1 cellular context compared by ENCODE assay signal in genomic region chr19:14061081-14061749, GRCh38.
TF ChIP-seq lines count a peak whose summit lies in the region.

No MANE protein-coding gene starts in this region.

TF ChIP-seq in HepG2, 621 proteins besides CTCF, POLR2A, EP300 and RAD21 (continues in another document):
- TF ChIP-seq NCOR1 (IDR thresholded peaks at IDR 0.05; ENCODE audit: borderline replicate concordance, low read length) = peak; percentile 80; the same call in 1 of the 2 replicates
- TF ChIP-seq HDAC1 (CRISPR knock-in tag; IDR thresholded peaks at IDR 0.05) = peak; percentile 16; the same call in 1 of the 2 replicates
- TF ChIP-seq ZBTB3 (CRISPR knock-in tag; IDR thresholded peaks at IDR 0.05; ENCODE audit: borderline replicate concordance, low read depth) = no peak
- no peak; the same call in 1 of the 2 replicates for TF ChIP-seq PHF8 (CRISPR knock-in tag; IDR thresholded peaks at IDR 0.05)
- TF ChIP-seq CBX5 (CRISPR knock-in tag; IDR thresholded peaks at IDR 0.05; ENCODE audit: borderline replicate concordance) = 0 out of 2 replicates have a peak, but pooled peaks have one; percentile 48
- peak; percentile 92 for TF ChIP-seq PAXIP1 (CRISPR knock-in tag; conservative IDR thresholded peaks at IDR 0.05)
- no peak for TF ChIP-seq SOX6 (IDR thresholded peaks at IDR 0.05)
- TF ChIP-seq SOX6 (CRISPR knock-in tag; IDR thresholded peaks at IDR 0.05) = 0 out of 2 replicates have a peak, but pooled peaks have one; percentile 40
- TF ChIP-seq ZBTB25 (CRISPR knock-in tag; IDR thresholded peaks at IDR 0.05) = peak; percentile 28; the same call in 1 of the 2 replicates
- TF ChIP-seq REL (CRISPR knock-in tag; conservative IDR thresholded peaks at IDR 0.05) = no peak
- peak; percentile 48; the same call in 1 of the 2 replicates for TF ChIP-seq ZBTB7A (CRISPR knock-in tag; IDR thresholded peaks at IDR 0.05)
- TF ChIP-seq TOE1 (CRISPR knock-in tag; IDR thresholded peaks at IDR 0.05) = no peak
- TF ChIP-seq GATAD2A (CRISPR knock-in tag; IDR thresholded peaks at IDR 0.05) = peak; percentile 78
- TF ChIP-seq CCDC6 (CRISPR knock-in tag; IDR thresholded peaks at IDR 0.05) = no peak
- peak; percentile 44; the same call in 1 of the 2 replicates for TF ChIP-seq ZBED4 (CRISPR knock-in tag; IDR thresholded peaks at IDR 0.05; ENCODE audit: borderline replicate concordance)
- no peak for TF ChIP-seq ARNT (IDR thresholded peaks at IDR 0.05)
- no peak for TF ChIP-seq SOX13 (IDR thresholded peaks at IDR 0.05)
- TF ChIP-seq SOX13 (CRISPR knock-in tag; conservative IDR thresholded peaks at IDR 0.05 in 1 of 2, IDR thresholded peaks at IDR 0.05 in 1 of 2) = peak in 1 of 2 experiments; percentile 58; a peak in 2 of 4 replicates
- peak; percentile 80; the same call in 1 of the 2 replicates for TF ChIP-seq ZNF281 (CRISPR knock-in tag; IDR thresholded peaks at IDR 0.05; ENCODE audit: borderline replicate concordance)
- no peak for TF ChIP-seq ZNF513 (CRISPR knock-in tag; conservative IDR thresholded peaks at IDR 0.05)
- peak; percentile 81; the same call in 1 of the 2 replicates for TF ChIP-seq ESRRA (CRISPR knock-in tag; IDR thresholded peaks at IDR 0.05; ENCODE audit: low read depth)
- TF ChIP-seq NR2F1 (CRISPR knock-in tag; IDR thresholded peaks at IDR 0.05) = peak; percentile 77 to 84
- no peak for TF ChIP-seq ZNF558 (CRISPR knock-in tag; IDR thresholded peaks at IDR 0.05; ENCODE audit: borderline replicate concordance)
- 0 out of 2 replicates have a peak, but pooled peaks have one; percentile 21 for TF ChIP-seq ZNF574 (CRISPR knock-in tag; IDR thresholded peaks at IDR 0.05)
- no peak for TF ChIP-seq MAX (IDR thresholded peaks at IDR 0.05)
- no peak for TF ChIP-seq ZNF619 (CRISPR knock-in tag; IDR thresholded peaks at IDR 0.05)
- no peak for TF ChIP-seq HBP1 (CRISPR knock-in tag; IDR thresholded peaks at IDR 0.05; ENCODE audit: low read depth)
- no peak; a peak in 1 of 4 replicates for TF ChIP-seq HMGXB4 (CRISPR knock-in tag; IDR thresholded peaks at IDR 0.05; ENCODE audit: borderline replicate concordance in 1 of 2, low read depth in 1 of 2)
- TF ChIP-seq SMYD3 (CRISPR knock-in tag; IDR thresholded peaks at IDR 0.05) = no peak
- 0 out of 2 replicates have a peak, but pooled peaks have one; percentile 55 for TF ChIP-seq ARNTL (CRISPR knock-in tag; IDR thresholded peaks at IDR 0.05)
- TF ChIP-seq ZMAT3 (CRISPR knock-in tag; conservative IDR thresholded peaks at IDR 0.05) = peak; percentile 78; the same call in 1 of the 2 replicates
- no peak for TF ChIP-seq ZSCAN30 (CRISPR knock-in tag; IDR thresholded peaks at IDR 0.05)
- TF ChIP-seq TEAD3 (CRISPR knock-in tag; optimal IDR thresholded peaks at IDR 0.05; ENCODE audit: borderline replicate concordance) = peak; percentile 55
- peak; percentile 36; the same call in 1 of the 2 replicates for TF ChIP-seq ZGPAT (CRISPR knock-in tag; IDR thresholded peaks at IDR 0.05)
- TF ChIP-seq RXRA (CRISPR knock-in tag; IDR thresholded peaks at IDR 0.05) = peak; percentile 70; the same call in 1 of the 2 replicates
- peak; percentile 15 for TF ChIP-seq XRCC5 (optimal IDR thresholded peaks at IDR 0.05; ENCODE audit: low read length)
- TF ChIP-seq ZNF30 (CRISPR knock-in tag; IDR thresholded peaks at IDR 0.05) = no peak
- TF ChIP-seq ZBTB20 (CRISPR knock-in tag; IDR thresholded peaks at IDR 0.05; ENCODE audit: borderline replicate concordance, low read depth) = no peak
